Comparison of ENCODE assay signal across 20 cellular contexts in genomic region chr13:38147050-38147449, GRCh38.
DNase-seq lines count a peak whose midpoint lies in the region; ATAC-seq, FAIRE-seq and TF ChIP-seq lines count a peak whose summit lies in the region.
"Had no signal": no experiment of that assay in that cellular context is flagged by ENCODE, and none has a peak within 500 bp of the region (broad histone marks: within the 10 kb centered on the region; RNA-seq: fewer than 3 reads in every experiment).

No MANE protein-coding gene starts in this region.

- no peaks in the 10 kb centered on the region for H3K36me3 ChIP-seq in prostate gland

- no peak overlapping the region for H3K4me3 ChIP-seq in prostate gland
- H3K4me3 ChIP-seq: SK-N-MC had no signal

- FAIRE-seq in endometrium (lab: Jason Lieb, UNC) = peak; percentile 66
- FAIRE-seq: D721Med, GM12891, H54, RCC 7860 had no signal

- DNase-seq in EH (ENCODE audit: low read depth) = peak; percentile 10
- DNase-seq in NCI-H69 (lab: John Stamatoyannopoulos, UW) = peak; percentile 5
- DNase-seq in prostate gland (ENCODE audit: low spot score) = peak; percentile 10
- no peak for DNase-seq in G401 (ENCODE audit: low spot score)
- no peak for DNase-seq in hypothalamus (lab: John Stamatoyannopoulos, UW)
- DNase-seq: CD4-positive, CD25-positive, alpha-beta regulatory T cell; GDM1; KBM-7; MM.1S; NCI-H2029 treated with DMSO at 0.1 percent for 48 hours; NCI-H446 treated with DMSO at 0.1 percent for 48 hours; NCI-H526; SIG-M5 had no signal

- H3K27me3 ChIP-seq in prostate gland (replicated peaks; ENCODE audit: insufficient read depth) = no peaks in the 10 kb centered on the region

- in situ Hi-C loops in G401 (cut with HindIII; ENCODE audit: low sequenced_read_pairs) = no loop called here

- ATAC-seq in HG02870 (IDR thresholded peaks at IDR 0.05; ENCODE audit: unreplicated experiment) = no peak

- no peaks in the 10 kb centered on the region for H3K4me1 ChIP-seq in prostate gland (replicated peaks)

- no peaks in the 10 kb centered on the region for H3K9me3 ChIP-seq in prostate gland

- no peak for TF ChIP-seq CTCF in prostate gland (IDR thresholded peaks at IDR 0.05)

- 11% methylated on average over 3 of the region's 3 CpGs for WGBS in prostate gland

- TF ChIP-seq POLR2A in prostate gland (IDR thresholded peaks at IDR 0.05) = no peak

- intact Hi-C loops in prostate gland (cut with DNase I) = no loop called here

- peak overlapping the region; percentile 20 to 63 for H3K27ac ChIP-seq in prostate gland
- H3K27ac ChIP-seq: SK-N-MC had no signal

Comparison
In these comparisons a context has a peak if more than half of its experiments do, and no peak if none do; other contexts are left out.
1. DNase-seq: peak in EH (single experiment), NCI-H69 (single experiment) and prostate gland (single experiment); none in G401 (single experiment) and hypothalamus (0 of 51).